36 cellular contexts compared by ENCODE assay signal in the genomic region with DNA sequence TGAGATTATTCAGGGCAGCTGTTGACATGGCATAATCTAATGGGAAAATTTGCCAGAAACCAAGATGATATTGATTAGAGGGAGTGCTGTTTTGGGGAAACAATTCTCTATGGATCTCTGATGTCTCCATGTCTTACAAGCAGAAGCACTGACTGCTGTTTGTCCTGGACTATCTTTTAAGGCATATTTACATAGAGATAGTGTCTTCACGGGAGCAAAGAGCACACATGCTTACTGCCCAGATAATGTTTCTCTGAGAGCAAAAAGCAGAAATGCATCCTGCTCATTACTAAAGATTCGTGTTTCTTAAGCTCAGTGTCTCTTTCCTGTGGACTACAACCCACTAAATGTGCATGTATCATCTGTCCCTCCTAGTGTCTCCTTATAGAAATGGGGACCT. TPM values are rescaled to one million over a fixed set of nuclear protein-coding genes. Genes with fewer than 3 reads are reported as not detected.
"Had no signal": no experiment of that assay in that cellular context is flagged by ENCODE, and none has a peak within 500 bp of the region (broad histone marks: within the 10 kb centered on the region; RNA-seq: fewer than 3 reads in every experiment).

No MANE protein-coding gene starts in this region.

- DNase-seq: activated B cell treated with CpG ODN at 0.5 μM for 24 hours; activated CD4-positive, alpha-beta T cell treated with anti-CD3 and anti-CD28 coated beads for 48 hours; activated CD4-positive, alpha-beta T cell treated with anti-CD3 and anti-CD28 coated beads, Interleukin-2, amount 50 U/mL, for 1 hour; activated CD4-positive, alpha-beta T cell treated with anti-CD3 and anti-CD28 coated beads, Interleukin-2, amount 50 U/mL, for 48 hours; activated CD8-positive, alpha-beta memory T cell treated with anti-CD3 and anti-CD28 coated beads for 24 hours; activated CD8-positive, alpha-beta T cell treated with anti-CD3 and anti-CD28 coated beads for 36 hours; activated effector memory CD4-positive, alpha-beta T cell treated with Interleukin-2 at 50 U/mL for 16 hours; activated gamma-delta T cell treated with Interleukin-2 at 50 U/mL for 16 hours; activated naive CD4-positive, alpha-beta T cell treated with Interleukin-2 at 50 U/mL for 16 hours; activated naive CD8-positive, alpha-beta T cell treated with anti-CD3 and anti-CD28 coated beads for 36 hours; activated naive CD8-positive, alpha-beta T cell treated with anti-CD3 and anti-CD28 coated beads, Interleukin-2, amount 50 U/mL, for 24 hours; activated T-cell treated with anti-CD3 and anti-CD28 coated beads, Interleukin-2, amount 50 U/mL, for 4 hours; adrenal gland; amygdala; aorta; body of pancreas; dermis blood vessel endothelial cell; effector CD4-positive, alpha-beta T cell; effector memory CD8-positive, alpha-beta T cell; erythroblast; foreskin keratinocyte; gastrocnemius medialis; glutamatergic neuron; heart left ventricle; T-helper 1 cell; T-helper 17 cell; T1000; WERI-Rb-1 had no signal

- H3K4me1 ChIP-seq: adrenal gland, esophagus muscularis mucosa, foreskin keratinocyte, gastrocnemius medialis, heart left ventricle had no signal

- H3K27ac ChIP-seq: adrenal gland, body of pancreas, cardiac muscle cell, coronary artery, esophagus muscularis mucosa, foreskin keratinocyte, gastrocnemius medialis, heart left ventricle, WERI-Rb-1 had no signal

- H3K36me3 ChIP-seq: adrenal gland, cardiac muscle cell, esophagus muscularis mucosa, gastrocnemius medialis, heart left ventricle, WERI-Rb-1 had no signal

- H3K4me3 Mint-ChIP-seq: activated B cell treated with CpG ODN at 0.5 μM for 24 hours; activated CD8-positive, alpha-beta T cell treated with anti-CD3 and anti-CD28 coated beads for 36 hours; activated naive CD4-positive, alpha-beta T cell treated with anti-CD3 and anti-CD28 coated beads, Interleukin-2, amount 50 U/mL, for 24 hours; activated naive CD8-positive, alpha-beta T cell treated with anti-CD3 and anti-CD28 coated beads for 36 hours; activated naive CD8-positive, alpha-beta T cell treated with anti-CD3 and anti-CD28 coated beads, Interleukin-2, amount 50 U/mL, for 24 hours; activated T-cell treated with anti-CD3 and anti-CD28 coated beads, Interleukin-2, amount 50 U/mL, for 4 hours; activated T-helper 17 cell treated with anti-CD3 and anti-CD28 coated beads, Interleukin-2, amount 50 U/mL, for 72 hours; central memory CD8-positive, alpha-beta T cell; effector memory CD8-positive, alpha-beta T cell; T-helper 17 cell; T-helper 2 cell treated with Interferon-gamma antibody and Interleukin-4, amounts not matched to agents 5 μg/mL and 100 μg/mL, for 36 hours had no signal

- H3K36me3 Mint-ChIP-seq: activated naive CD4-positive, alpha-beta T cell treated with anti-CD3 and anti-CD28 coated beads, Interleukin-2, amount 50 U/mL, for 24 hours; activated naive CD8-positive, alpha-beta T cell treated with anti-CD3 and anti-CD28 coated beads for 36 hours had no signal

- ATAC-seq: activated CD4-positive, CD25-positive, alpha-beta regulatory T cell treated with anti-CD3 and anti-CD28 coated beads, Interleukin-2, amount 50 U/mL, for 24 hours; activated CD8-positive, alpha-beta T cell treated with anti-CD3 and anti-CD28 coated beads for 36 hours; activated naive CD8-positive, alpha-beta T cell treated with anti-CD3 and anti-CD28 coated beads, Interleukin-2, amount 50 U/mL, for 24 hours; activated T-cell treated with anti-CD3 and anti-CD28 coated beads, Interleukin-2, amount 50 U/mL, for 4 hours; activated T-helper 17 cell treated with anti-CD3 and anti-CD28 coated beads, Interleukin-2, amount 50 U/mL, for 72 hours; body of pancreas; effector memory CD8-positive, alpha-beta T cell; foreskin keratinocyte; gastrocnemius medialis; heart left ventricle; T-helper 17 cell had no signal

- H3K9me3 ChIP-seq: adrenal gland, body of pancreas, esophagus muscularis mucosa, gastrocnemius medialis, heart left ventricle had no signal

- H3K27me3 Mint-ChIP-seq: activated B cell treated with CpG ODN at 0.5 μM for 24 hours; activated CD8-positive, alpha-beta T cell treated with anti-CD3 and anti-CD28 coated beads for 36 hours; activated naive CD4-positive, alpha-beta T cell treated with anti-CD3 and anti-CD28 coated beads, Interleukin-2, amount 50 U/mL, for 24 hours; activated naive CD8-positive, alpha-beta T cell treated with anti-CD3 and anti-CD28 coated beads for 36 hours; activated naive CD8-positive, alpha-beta T cell treated with anti-CD3 and anti-CD28 coated beads, Interleukin-2, amount 50 U/mL, for 24 hours; activated T-helper 17 cell treated with anti-CD3 and anti-CD28 coated beads, Interleukin-2, amount 50 U/mL, for 72 hours; central memory CD8-positive, alpha-beta T cell; effector memory CD8-positive, alpha-beta T cell; T-helper 17 cell had no signal

- H3K27ac Mint-ChIP-seq: activated B cell treated with CpG ODN at 0.5 μM for 24 hours; activated CD8-positive, alpha-beta T cell treated with anti-CD3 and anti-CD28 coated beads for 36 hours; activated naive CD4-positive, alpha-beta T cell treated with anti-CD3 and anti-CD28 coated beads, Interleukin-2, amount 50 U/mL, for 24 hours; activated naive CD8-positive, alpha-beta T cell treated with anti-CD3 and anti-CD28 coated beads for 36 hours; activated naive CD8-positive, alpha-beta T cell treated with anti-CD3 and anti-CD28 coated beads, Interleukin-2, amount 50 U/mL, for 24 hours; activated T-helper 17 cell treated with anti-CD3 and anti-CD28 coated beads, Interleukin-2, amount 50 U/mL, for 72 hours; effector memory CD8-positive, alpha-beta T cell; T-helper 17 cell; T-helper 2 cell treated with Interferon-gamma antibody and Interleukin-4, amounts not matched to agents 5 μg/mL and 100 μg/mL, for 36 hours had no signal

- H3K4me3 ChIP-seq: adrenal gland, body of pancreas, cardiac muscle cell, coronary artery, esophagus muscularis mucosa, gastrocnemius medialis, heart left ventricle had no signal

- H3K27me3 ChIP-seq: adrenal gland, body of pancreas, cardiac muscle cell, esophagus muscularis mucosa, foreskin keratinocyte, gastrocnemius medialis, heart left ventricle had no signal

- H3K9me3 Mint-ChIP-seq: activated CD8-positive, alpha-beta T cell treated with anti-CD3 and anti-CD28 coated beads for 36 hours; activated naive CD4-positive, alpha-beta T cell treated with anti-CD3 and anti-CD28 coated beads, Interleukin-2, amount 50 U/mL, for 24 hours; activated T-cell treated with anti-CD3 and anti-CD28 coated beads, Interleukin-2, amount 50 U/mL, for 4 hours had no signal

- H3K4me1 Mint-ChIP-seq: activated naive CD4-positive, alpha-beta T cell treated with anti-CD3 and anti-CD28 coated beads, Interleukin-2, amount 50 U/mL, for 24 hours; activated naive CD8-positive, alpha-beta T cell treated with anti-CD3 and anti-CD28 coated beads for 36 hours; activated naive CD8-positive, alpha-beta T cell treated with anti-CD3 and anti-CD28 coated beads, Interleukin-2, amount 50 U/mL, for 24 hours; activated T-helper 17 cell treated with anti-CD3 and anti-CD28 coated beads, Interleukin-2, amount 50 U/mL, for 72 hours; central memory CD8-positive, alpha-beta T cell; T-helper 17 cell had no signal

RNA-seq across cellular contexts. Expression of gene GLRA3, which starts 41.3 kb away (rescaled TPM):
- total RNA-seq: activated CD8-positive, alpha-beta T cell treated with anti-CD3 and anti-CD28 coated beads for 36 hours; activated naive CD8-positive, alpha-beta T cell treated with anti-CD3 and anti-CD28 coated beads for 36 hours; activated T-cell treated with anti-CD3 and anti-CD28 coated beads, Interleukin-2, amount 50 U/mL, for 4 hours; activated T-helper 17 cell treated with anti-CD3 and anti-CD28 coated beads, Interleukin-2, amount 50 U/mL, for 72 hours; aorta; cardiac muscle cell; dermis blood vessel endothelial cell; foreskin keratinocyte; gastrocnemius medialis; T-helper 17 cell had no signal
- polyA plus RNA-seq: aorta, cardiac muscle cell, foreskin keratinocyte, heart left ventricle had no signal

RNA-seq across cellular contexts. Expression of gene ADAM29, which starts 47.8 kb away (rescaled TPM):
- total RNA-seq: activated B cell treated with CpG ODN at 0.5 μM for 24 hours; activated CD8-positive, alpha-beta T cell treated with anti-CD3 and anti-CD28 coated beads for 36 hours; activated naive CD8-positive, alpha-beta T cell treated with anti-CD3 and anti-CD28 coated beads for 36 hours; activated T-cell treated with anti-CD3 and anti-CD28 coated beads, Interleukin-2, amount 50 U/mL, for 4 hours; activated T-helper 17 cell treated with anti-CD3 and anti-CD28 coated beads, Interleukin-2, amount 50 U/mL, for 72 hours; aorta; body of pancreas; cardiac muscle cell; dermis blood vessel endothelial cell; esophagus muscularis mucosa; foreskin keratinocyte; gastrocnemius medialis; heart left ventricle; T-helper 17 cell had no signal
- polyA plus RNA-seq: adrenal gland, aorta, cardiac muscle cell, foreskin keratinocyte, heart left ventricle had no signal
